9 cellular contexts compared by ENCODE assay signal in the genomic region with DNA sequence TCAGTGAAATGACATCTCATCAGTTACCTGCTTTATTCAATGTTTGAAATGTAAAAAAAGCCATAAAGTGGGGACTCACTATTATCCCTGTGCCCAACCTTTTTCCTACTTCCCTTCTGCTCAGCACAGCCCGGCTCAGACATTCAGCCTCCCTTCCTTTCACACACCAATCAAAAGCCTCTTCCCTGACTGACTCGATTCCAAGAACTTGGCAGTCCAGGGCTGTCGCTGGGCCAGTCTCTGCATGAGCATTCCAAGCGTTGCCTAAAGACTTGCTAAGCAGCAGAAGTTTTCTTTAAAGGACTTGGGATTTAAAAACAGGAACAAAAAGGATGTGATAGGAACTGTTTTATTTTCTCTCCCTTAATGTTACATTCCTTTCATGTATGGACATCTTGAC. TPM values are rescaled to one million over a fixed set of nuclear protein-coding genes. Genes with fewer than 3 reads are reported as not detected.
A peak's percentile ranks its signal among the peaks of the same experiment; 100 is the strongest.
DNase-seq lines count a peak whose midpoint lies in the region; ATAC-seq and TF ChIP-seq lines count a peak whose summit lies in the region.
"Had no signal": no experiment of that assay in that cellular context is flagged by ENCODE, and none has a peak within 500 bp of the region (broad histone marks: within the 10 kb centered on the region; RNA-seq: fewer than 3 reads in every experiment).

No MANE protein-coding gene starts in this region.

- TF ChIP-seq CTCF in glutamatergic neuron (IDR thresholded peaks at IDR 0.05; ENCODE audit: partially characterized antibody, unreplicated experiment) (no peak), neural crest cell (conservative IDR thresholded peaks at IDR 0.05) (no peak)

- H3K4me1 Mint-ChIP-seq in glutamatergic neuron (ENCODE audit: low read depth, unreplicated experiment) (peaks cover 6% of the 10 kb centered on the region), neural crest cell (peaks cover 15% of the 10 kb centered on the region)
- peaks cover 34% of the 10 kb centered on the region for H3K4me1 Mint-ChIP-seq in activated naive CD4-positive, alpha-beta T cell treated with anti-CD3 and anti-CD28 coated beads for 36 hours (ENCODE audit: low read depth)

- H3K79me2 ChIP-seq in ACC112 (ENCODE audit: control insufficient read depth, insufficient read depth, low read length, unreplicated experiment): no peaks in the 10 kb centered on the region

- H3K4me3 Mint-ChIP-seq in glutamatergic neuron (ENCODE audit: unreplicated experiment) (no peak overlapping the region), neural crest cell (no peak overlapping the region)
- H3K4me3 Mint-ChIP-seq in activated naive CD4-positive, alpha-beta T cell treated with anti-CD3 and anti-CD28 coated beads for 36 hours: no peak overlapping the region

- DNase-seq in amniotic stem cell (lab: John Stamatoyannopoulos, UW) (peak; percentile 64), glutamatergic neuron (no peak), neural crest cell (ENCODE audit: low read depth, low spot score) (no peak), NCI-H1092 treated with DMSO at 0.1 percent for 48 hours (lab: John Stamatoyannopoulos, UW) (no peak)
- DNase-seq in activated naive CD4-positive, alpha-beta T cell treated with anti-CD3 and anti-CD28 coated beads for 36 hours: no peak
- DNase-seq: NCI-H526 had no signal

- CTCF ChIA-PET in activated naive CD4-positive, alpha-beta T cell treated with anti-CD3 and anti-CD28 coated beads for 36 hours (lab: Charles Lee): interaction anchor here (0.7 kb wide), 1 partner anchor 12 kb away, joined by 3 read pairs; no protein-coding TSS in a partner anchor

- H3K4me1 ChIP-seq in ACC112 (ENCODE audit: control insufficient read depth, insufficient read depth, low read length, unreplicated experiment): peaks cover 18% of the 10 kb centered on the region

- H3K27me3 Mint-ChIP-seq in glutamatergic neuron (ENCODE audit: unreplicated experiment): no peaks in the 10 kb centered on the region
- H3K27me3 Mint-ChIP-seq in neural crest cell (ENCODE audit: low read depth): no peaks in the 10 kb centered on the region
- no peaks in the 10 kb centered on the region for H3K27me3 Mint-ChIP-seq in activated naive CD4-positive, alpha-beta T cell treated with anti-CD3 and anti-CD28 coated beads for 36 hours (ENCODE audit: low read depth)

- H3K9me3 Mint-ChIP-seq in glutamatergic neuron (ENCODE audit: unreplicated experiment) (no peaks in the 10 kb centered on the region), neural crest cell (no peaks in the 10 kb centered on the region)
- no peaks in the 10 kb centered on the region for H3K9me3 Mint-ChIP-seq in activated naive CD4-positive, alpha-beta T cell treated with anti-CD3 and anti-CD28 coated beads for 36 hours

- H3K27ac ChIP-seq in ACC112 (ENCODE audit: low read depth, low read length): peak overlapping the region; percentile 25

- H3K36me3 Mint-ChIP-seq in glutamatergic neuron (ENCODE audit: unreplicated experiment) (no peaks in the 10 kb centered on the region), neural crest cell (ENCODE audit: low read depth) (no peaks in the 10 kb centered on the region)
- H3K36me3 Mint-ChIP-seq in activated naive CD4-positive, alpha-beta T cell treated with anti-CD3 and anti-CD28 coated beads for 36 hours (ENCODE audit: low read depth): peaks cover 6% of the 10 kb centered on the region

- ATAC-seq in HG03095 (IDR thresholded peaks at IDR 0.05; ENCODE audit: unreplicated experiment) (no peak), HG02678 (IDR thresholded peaks at IDR 0.05; ENCODE audit: unreplicated experiment) (no peak)

- peak overlapping the region; percentile 57 for H2AFZ ChIP-seq in ACC112 (ENCODE audit: low read length, unreplicated experiment)

- H3K36me3 ChIP-seq in ACC112 (ENCODE audit: insufficient read depth, low read length): no peaks in the 10 kb centered on the region

- H3K4me3 ChIP-seq in ACC112 (ENCODE audit: low read depth, low read length): peak overlapping the region; percentile 55

- intact Hi-C loops in activated naive CD4-positive, alpha-beta T cell treated with anti-CD3 and anti-CD28 coated beads for 36 hours (cut with micrococcal nuclease): no loop called here

- no peaks in the 10 kb centered on the region for H3K27me3 ChIP-seq in ACC112 (ENCODE audit: insufficient read depth, low read length)

- H3K27ac Mint-ChIP-seq in glutamatergic neuron (ENCODE audit: unreplicated experiment): peak overlapping the region; percentile 15
- H3K27ac Mint-ChIP-seq in neural crest cell (ENCODE audit: unreplicated experiment): peak overlapping the region; percentile 71
- no peak overlapping the region for H3K27ac Mint-ChIP-seq in activated naive CD4-positive, alpha-beta T cell treated with anti-CD3 and anti-CD28 coated beads for 36 hours

RNA-seq across cellular contexts. Expression of gene ITPR2, which starts 22.7 kb away (rescaled TPM):
- total RNA-seq in glutamatergic neuron (ENCODE audit: unreplicated experiment) (77.9 TPM), neural crest cell (13.9 and 16.7 TPM in 2 replicates)
- total RNA-seq in activated naive CD4-positive, alpha-beta T cell treated with anti-CD3 and anti-CD28 coated beads for 36 hours: 10 to 100 TPM; 24.4 to 24.5 TPM
